Comparison of ENCODE assay signal across 1 cellular context in genomic region chr5:873328-873727, GRCh38.
TF ChIP-seq lines count a peak whose summit lies in the region.

No MANE protein-coding gene starts in this region.

TF ChIP-seq in endothelial cell of umbilical vein, 7 proteins besides CTCF, POLR2A, EP300 and RAD21 (continued from another document):
- TF ChIP-seq MAX (IDR thresholded peaks at IDR 0.05; ENCODE audit: insufficient read depth, insufficient read length) = no peak
